In genomic region chr6:53547815-53548496, GRCh38 we compare ENCODE assay signal across 8 cellular contexts. TPM values are rescaled to one million over a fixed set of nuclear protein-coding genes. Genes with fewer than 3 reads are reported as not detected.
DNase-seq lines count a peak whose midpoint lies in the region; FAIRE-seq and TF ChIP-seq lines count a peak whose summit lies in the region.

No MANE protein-coding gene starts in this region.

- H3K14ac ChIP-seq in H1 (ENCODE audit: insufficient read length) = no peak overlapping the region

- no peaks in the 10 kb centered on the region for H3K36me3 ChIP-seq in H1 (ENCODE audit: control insufficient read depth in 2 of 4, insufficient read depth in 4 of 4, low read length in 3 of 4)
- H3K36me3 ChIP-seq in mesendoderm (ENCODE audit: control insufficient read depth, insufficient read depth, low read length) = no peaks in the 10 kb centered on the region

- H2BK15ac ChIP-seq in H1 (ENCODE audit: low read length) = peak overlapping the region; percentile 75; the same call in 1 of the 2 replicates
- peak overlapping the region; percentile 5 for H2BK15ac ChIP-seq in mesendoderm (replicated peaks; ENCODE audit: low read depth)

- H4K91ac ChIP-seq in H1 (replicated peaks; ENCODE audit: insufficient read length, low read length) = peak overlapping the region; percentile 52

- H4K8ac ChIP-seq in H1 (ENCODE audit: extremely low read depth, insufficient read depth, low read length) = peak overlapping the region; percentile 94
- no peak overlapping the region for H4K8ac ChIP-seq in mesendoderm (ENCODE audit: low read depth, low read length)

- no peak overlapping the region for H2AK5ac ChIP-seq in H1 (ENCODE audit: low read depth, low read length)
- no peak overlapping the region for H2AK5ac ChIP-seq in mesendoderm (ENCODE audit: low read length)

- H3K23ac ChIP-seq in H1 (ENCODE audit: insufficient read length) = no peak overlapping the region
- no peak overlapping the region for H3K23ac ChIP-seq in mesendoderm (ENCODE audit: low read length)

- CTCF ChIA-PET in H1 (lab: Charles Lee; ENCODE audit: partially characterized antibody) = interaction anchor here (0.9 to 1.5 kb wide), 5 partner anchors 24 to 178 kb away, joined by 3 to 6 read pairs (median 3); no protein-coding TSS in a partner anchor

- peaks cover 5% of the 10 kb centered on the region; the same call in 1 of the 2 replicates for H3K79me1 ChIP-seq in H1 (ENCODE audit: low read depth, low read length)
- H3K79me1 ChIP-seq in mesendoderm (ENCODE audit: low read length) = peaks cover 1% of the 10 kb centered on the region

- H2AFZ ChIP-seq in H1 (ENCODE audit: low read length) = peak overlapping the region; percentile 94

- TF ChIP-seq RAD21 in H1 (IDR thresholded peaks at IDR 0.05 in 1 of 2, conservative IDR thresholded peaks at IDR 0.05 in 1 of 2; ENCODE audit: low read depth in 2 of 2, low read length in 2 of 2) = peak in 1 of 2 experiments; percentile 12; a peak in 1 of 4 replicates

- H3K27ac ChIP-seq in H1 (ENCODE audit: low read depth, low read length) (no peak overlapping the region), mesendoderm (ENCODE audit: low read depth, low read length) (peak overlapping the region; percentile 79)

- TF ChIP-seq CTCF in GM20000 (IDR thresholded peaks at IDR 0.05; ENCODE audit: extremely low read depth, missing control alignments) = no peak
- 0 out of 4 replicates have a peak, but pooled peaks of 1 of the 3 experiments have one; percentile 12 for TF ChIP-seq CTCF in H1 (IDR thresholded peaks at IDR 0.05; ENCODE audit: control extremely low read depth in 1 of 3, insufficient read depth in 1 of 3, low read depth in 1 of 3, low read length in 3 of 3)

- DNase-seq in COLO668 (lab: John Stamatoyannopoulos, UW; ENCODE audit: unreplicated experiment) (peak; percentile 93), GM20000 (ENCODE audit: low spot score) (peak; percentile 93), HT-29 (ENCODE audit: low spot score) (peak; percentile 96), H1 (ENCODE audit: low read depth in 1 of 2, low spot score in 2 of 2) (peak; percentile 74 to 93), mesendoderm (peak; percentile 97)
- DNase-seq in NK-92 treated with Interleukin-12 subunit alpha and Interleukin-12 subunit beta, amount 100 ng/mL, for 24 hours (lab: John Stamatoyannopoulos, UW) = peak; percentile 97
- peak; percentile 75 to 88 (median 82) for DNase-seq in activated CD8-positive, alpha-beta memory T cell treated with anti-CD3 and anti-CD28 coated beads for 48 hours (ENCODE audit: low read depth in 2 of 3, low spot score in 2 of 3)
- DNase-seq in stimulated activated CD8-positive, alpha-beta memory T cell treated with anti-CD3 and anti-CD28 coated beads, Interleukin-12 subunit alpha, Interleukin-12 subunit beta, amount 100 ng/mL, for 4 hours (ENCODE audit: low read depth) = peak; percentile 92

- H2BK5ac ChIP-seq in H1 (ENCODE audit: low read depth, low read length) = no peak overlapping the region; the same call in 1 of the 2 replicates
- peak overlapping the region; percentile 82 for H2BK5ac ChIP-seq in mesendoderm (ENCODE audit: low read length)

- POLR2A ChIA-PET in H1 (lab: Charles Lee; ENCODE audit: partially characterized antibody) = interaction anchor here (0.6 to 1.5 kb wide), 7 partner anchors 13 to 123 kb away, joined by 3 to 4 read pairs (median 3); no protein-coding TSS in a partner anchor

- H3K4ac ChIP-seq in H1 (replicated peaks; ENCODE audit: insufficient read length, low read depth, low read length) (peak overlapping the region; percentile 4), mesendoderm (ENCODE audit: low read depth, low read length) (peak overlapping the region; percentile 78)

- peak overlapping the region; percentile 57 to 88 (median 83) for H3K4me3 ChIP-seq in H1 (ENCODE audit: extremely low read depth in 1 of 4, insufficient read depth in 2 of 4, low read depth in 3 of 4, low read length in 4 of 4)
- H3K4me3 ChIP-seq in mesendoderm (ENCODE audit: low read length) = peak overlapping the region; percentile 82

- no peaks in the 10 kb centered on the region for H4K20me1 ChIP-seq in H1 (replicated peaks in 1 of 2; ENCODE audit: control insufficient read depth in 1 of 2, insufficient read depth in 2 of 2, low read length in 2 of 2)

- 2% methylated on average over 51 of the region's 57 CpGs; no CpG with 5 or more reads in 1 of the 2 experiments for WGBS in H1 (ENCODE audit: extremely low coverage in 1 of 2, insufficient coverage in 1 of 2, insufficient read length in 1 of 2, insufficient replicate concordance in 2 of 2, low coverage in 1 of 2, low lambda C conversion rate in 2 of 2, missing lambda C conversion rate in 1 of 2), 2 experiments
- WGBS in mesendoderm (ENCODE audit: extremely low coverage, insufficient coverage, low lambda C conversion rate) = no CpG with 5 or more reads among the region's 57 CpGs

- H4K5ac ChIP-seq in H1 (ENCODE audit: insufficient read length, low read depth, low read length) (peak overlapping the region; percentile 67), mesendoderm (ENCODE audit: low read length) (peak overlapping the region; percentile 28)

- H3K27me3 ChIP-seq in H1 (replicated peaks in 1 of 4; ENCODE audit: control insufficient read depth in 3 of 4, extremely low read depth in 1 of 4, insufficient read depth in 3 of 4, low read length in 3 of 4) = peaks cover 0 to 12% (median 8%) of the 10 kb centered on the region in 4 experiments; a peak in 5 of 7 replicates
- H3K27me3 ChIP-seq in mesendoderm (ENCODE audit: insufficient read depth, low read length, poor library complexity) = no peaks in the 10 kb centered on the region

- peak; percentile 51 to 82 for TF ChIP-seq POLR2A in H1 (IDR thresholded peaks at IDR 0.05; ENCODE audit: control extremely low read depth in 1 of 2, low read depth in 2 of 2, low read length in 2 of 2)

- H3K56ac ChIP-seq in H1 (replicated peaks; ENCODE audit: insufficient read length, low read depth, low read length) = peak overlapping the region; percentile 24
- peak overlapping the region; percentile 91 for H3K56ac ChIP-seq in mesendoderm (ENCODE audit: low read length)

- peaks cover 1 to 6% (median 2%) of the 10 kb centered on the region in 4 experiments; a peak in 5 of 7 replicates for H3K4me1 ChIP-seq in H1 (replicated peaks in 1 of 4; ENCODE audit: control insufficient read depth in 3 of 4, insufficient read depth in 4 of 4, low read length in 3 of 4)
- peaks cover 6% of the 10 kb centered on the region for H3K4me1 ChIP-seq in mesendoderm (ENCODE audit: control insufficient read depth, low read depth, low read length)

- peak overlapping the region; percentile 94 for H3K18ac ChIP-seq in H1 (ENCODE audit: extremely low read depth, low read length)
- H3K18ac ChIP-seq in mesendoderm (ENCODE audit: low read length) = peak overlapping the region; percentile 86

- no peaks in the 10 kb centered on the region; a peak in 1 of 4 replicates for H3K9me3 ChIP-seq in H1 (ENCODE audit: insufficient read depth in 2 of 2, low read depth in 1 of 2, low read length in 1 of 2)

- H3K4me2 ChIP-seq in H1 (ENCODE audit: insufficient read depth in 1 of 2, low read depth in 2 of 2, low read length in 2 of 2) (peak overlapping the region; percentile 52 to 81), mesendoderm (ENCODE audit: low read length) (peak overlapping the region; percentile 89)

- TF ChIP-seq EP300 in H1 (IDR thresholded peaks at IDR 0.05; ENCODE audit: borderline replicate concordance in 1 of 2, low read depth in 2 of 2, low read length in 2 of 2) = peak in 1 of 2 experiments; percentile 62; a peak in 1 of 3 replicates

- H3K23me2 ChIP-seq in H1 (ENCODE audit: low read depth, low read length) = peaks cover 21% of the 10 kb centered on the region

- H2BK12ac ChIP-seq in H1 (ENCODE audit: low read depth, low read length) = peak overlapping the region; percentile 45; the same call in 1 of the 2 replicates

- FAIRE-seq in H1 (lab: Jason Lieb, UNC) = no peak

- no peak overlapping the region for H2BK20ac ChIP-seq in H1 (ENCODE audit: low read length)

- H3K9ac ChIP-seq in H1 (replicated peaks in 1 of 4; ENCODE audit: extremely low read depth in 1 of 4, low read depth in 3 of 4, low read length in 3 of 4) (peak overlapping the region in 3 of 4 experiments; percentile 49 to 52 (median 51); a peak in 5 of 7 replicates), mesendoderm (ENCODE audit: low read length) (peak overlapping the region; percentile 87)

- H2BK120ac ChIP-seq in H1 (replicated peaks; ENCODE audit: low read depth, low read length) (peak overlapping the region; percentile 29), mesendoderm (ENCODE audit: low read depth, low read length) (peak overlapping the region; percentile 22)

- peaks cover 0 to 12% of the 10 kb centered on the region in 2 experiments; a peak in 3 of 4 replicates for H3K79me2 ChIP-seq in H1 (ENCODE audit: control insufficient read depth in 1 of 2, insufficient read depth in 2 of 2, low read length in 2 of 2)
- peaks cover 5% of the 10 kb centered on the region for H3K79me2 ChIP-seq in mesendoderm (ENCODE audit: control insufficient read depth, insufficient read depth, low read length)

TF ChIP-seq in H1, 55 proteins besides CTCF, POLR2A, EP300 and RAD21 (continues in another document):
- TF ChIP-seq PHF8 (conservative IDR thresholded peaks at IDR 0.05; ENCODE audit: low read depth, low read length) (peak; percentile 57), SUZ12 (IDR thresholded peaks at IDR 0.05; ENCODE audit: low read length) (peak; percentile 60; the same call in 1 of the 2 replicates), TEAD4 (IDR thresholded peaks at IDR 0.05; ENCODE audit: low read depth, low read length) (no peak), KDM4A (IDR thresholded peaks at IDR 0.05; ENCODE audit: low read depth, low read length, severe bottlenecking) (peak; percentile 56), CBX8 (IDR thresholded peaks at IDR 0.05; ENCODE audit: borderline replicate concordance, low read depth, low read length) (no peak), MAX (IDR thresholded peaks at IDR 0.05) (peak; percentile 95), TBP (IDR thresholded peaks at IDR 0.05; ENCODE audit: low read depth, low read length) (no peak; the same call in none of the 2 replicates)

RNA-seq across cellular contexts. Expression of gene GCLC, which starts 3.1 kb away (rescaled TPM):
- 39.1 and 39.8 TPM in 2 replicates for total RNA-seq in HT-29 (2014; rRNA removed; shearing (Covaris generic))
- 52.9 and 54.0 TPM in 2 replicates for total RNA-seq in H1 (2021; fragmentation: NEBNext Ultra II Directional; extraction: Animal tissue kit (Norgen Biotek cat#: 25700))
- polyA plus RNA-seq in H1 (2011; rRNA removed) = 10.8 and 15.8 TPM in 2 replicates
- 16.2 TPM for polyA plus RNA-seq in H1 (2011; cell fraction: cytosol; rRNA removed)
- 15.2 TPM for polyA plus RNA-seq in H1 (2011; cell fraction: nucleus; rRNA removed)
- 33.9 to 55.2 TPM (median 38.2 TPM) in 4 replicates for polyA plus RNA-seq in H1 (2012, experiment 1 of 2)
- polyA plus RNA-seq in H1 (2012, experiment 2 of 2) = 2.8 TPM
- 22.2 TPM for polyA plus RNA-seq in H1 (2013, experiment 1 of 2)
- 23.7 TPM for polyA plus RNA-seq in H1 (2013, experiment 2 of 2)
- 41.1 and 43.4 TPM in 2 replicates for polyA minus RNA-seq in H1 (2011; rRNA and poly(A)+ RNA removed)
- polyA minus RNA-seq in H1 (2011; cell fraction: cytosol; rRNA and poly(A)+ RNA removed) = 20.9 TPM
- polyA minus RNA-seq in H1 (2011; cell fraction: nucleus; rRNA and poly(A)+ RNA removed) = 43.7 TPM
- 30.6 TPM for polyA plus RNA-seq in mesendoderm (2013, experiment 1 of 2)
- polyA plus RNA-seq in mesendoderm (2013, experiment 2 of 2) = 30.7 TPM
